ENCODE assay signal across 23 cellular contexts in genomic region chr1:33908344-33908956, GRCh38. TPM values are rescaled to one million over a fixed set of nuclear protein-coding genes. Genes with fewer than 3 reads are reported as not detected.
"Had no signal": no experiment of that assay in that cellular context is flagged by ENCODE, and none has a peak within 500 bp of the region (broad histone marks: within the 10 kb centered on the region; RNA-seq: fewer than 3 reads in every experiment).

No MANE protein-coding gene starts in this region.

- H3K4me1 ChIP-seq: esophagus muscularis mucosa, thyroid gland had no signal

- H3K4me3 ChIP-seq: esophagus muscularis mucosa, lung, thyroid gland had no signal

- H3K27ac ChIP-seq: esophagus muscularis mucosa, thyroid gland had no signal

- DNase-seq: activated CD4-positive, alpha-beta T cell treated with anti-CD3 and anti-CD28 coated beads, Interleukin-2, amount 10 ng/mL, durations not matched to agents 7 days and 5 days; activated CD8-positive, alpha-beta memory T cell treated with anti-CD3 and anti-CD28 coated beads, Interleukin-2, amount 10 ng/mL, durations not matched to agents 7 days and 5 days; activated CD8-positive, alpha-beta T cell treated with anti-CD3 and anti-CD28 coated beads for 36 hours; activated gamma-delta T cell treated with Interleukin-2 at 50 U/mL for 16 hours; aorta; dermis blood vessel endothelial cell; effector memory CD4-positive, alpha-beta T cell; glutamatergic neuron; naive thymus-derived CD4-positive, alpha-beta T cell; retina; stimulated activated CD4-positive, alpha-beta T cell treated with anti-CD3 and anti-CD28 coated beads, Interleukin-4, amount 100 ng/mL, for 4 hours; T-helper 9 cell; thyroid gland had no signal

- H3K27me3 ChIP-seq: thyroid gland had no signal

- ATAC-seq: activated CD4-positive, CD25-positive, alpha-beta regulatory T cell treated with anti-CD3 and anti-CD28 coated beads, Interleukin-2, amount 50 U/mL, for 24 hours; activated CD8-positive, alpha-beta memory T cell treated with anti-CD3 and anti-CD28 coated beads, Interleukin-2, amount 10 ng/mL, durations not matched to agents 7 days and 5 days; activated CD8-positive, alpha-beta T cell treated with anti-CD3 and anti-CD28 coated beads for 36 hours; naive thymus-derived CD4-positive, alpha-beta T cell had no signal

- H3K36me3 ChIP-seq: esophagus muscularis mucosa, thyroid gland had no signal

- H3K9me3 ChIP-seq: esophagus muscularis mucosa, thyroid gland had no signal

RNA-seq across cellular contexts. Expression of gene HMGB4, which starts 44.6 kb away (rescaled TPM):
- total RNA-seq: activated CD4-positive, alpha-beta T cell treated with anti-CD3 and anti-CD28 coated beads, Interleukin-2, amount 10 ng/mL, durations not matched to agents 7 days and 5 days; activated CD8-positive, alpha-beta memory T cell treated with anti-CD3 and anti-CD28 coated beads, Interleukin-2, amount 10 ng/mL, durations not matched to agents 7 days and 5 days; activated CD8-positive, alpha-beta T cell treated with anti-CD3 and anti-CD28 coated beads for 36 hours; activated T-helper 1 cell treated with anti-CD3 and anti-CD28 coated beads, Interleukin-12 subunit alpha, Interleukin-12 subunit beta, Interleukin-2, Interleukin-4 antibody, amounts not matched to agents 30 ng/mL and 10 ng/mL and 1 ng/mL, durations not matched to agents 14 hours and 24 hours and 36 hours; aorta; dermis blood vessel endothelial cell; endothelial cell of umbilical vein; esophagus muscularis mucosa; frontal cortex; lung; naive thymus-derived CD4-positive, alpha-beta T cell; osteocyte; progenitor cell of endocrine pancreas; T-helper 1 cell treated with Interleukin-12 subunit alpha and Interleukin-12 subunit beta and Interleukin-4 antibody, amounts not matched to agents 30 ng/mL and 1 ng/mL, for 36 hours; urinary bladder had no signal
- polyA plus RNA-seq: aorta; endothelial cell of umbilical vein; lung; naive thymus-derived CD4-positive, alpha-beta T cell; urinary bladder had no signal
